In the genomic region with DNA sequence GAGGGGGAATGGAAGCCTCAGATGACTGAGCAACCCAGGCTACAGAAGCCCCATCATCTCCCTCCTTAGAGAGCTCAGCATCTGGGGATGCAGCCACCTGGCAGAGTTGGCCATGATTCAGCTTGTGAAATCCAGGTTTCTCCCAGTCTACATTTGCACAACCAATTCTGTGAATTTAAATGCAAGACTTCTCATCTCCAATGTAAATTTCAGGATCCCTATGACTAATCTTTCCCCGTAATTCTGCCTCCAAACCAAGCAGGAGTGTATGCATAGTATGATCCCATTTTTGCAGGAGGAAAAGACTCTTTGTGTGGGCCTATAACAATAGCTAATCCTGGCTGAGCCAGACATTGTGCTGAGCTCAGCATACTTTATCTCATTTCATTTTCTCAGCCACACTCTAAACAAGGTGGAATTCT, we compare ENCODE assay signal across 1 cellular context.
TF ChIP-seq lines count a peak whose summit lies in the region.

No MANE protein-coding gene starts in this region.

TF ChIP-seq in GM23338, 12 proteins besides CTCF, POLR2A, EP300 and RAD21 (continued from another document):
- no peak for TF ChIP-seq ZNF462 (CRISPR knock-in tag; IDR thresholded peaks at IDR 0.05)
- no peak for TF ChIP-seq JUNB (IDR thresholded peaks at IDR 0.05; ENCODE audit: unreplicated experiment)
- no peak for TF ChIP-seq CREB1 (CRISPR knock-in tag; IDR thresholded peaks at IDR 0.05; ENCODE audit: low read depth)
